Comparison of ENCODE assay signal across 8 cellular contexts in genomic region chr13:110819203-110820014, GRCh38.
DNase-seq lines count a peak whose midpoint lies in the region; ATAC-seq and TF ChIP-seq lines count a peak whose summit lies in the region.

No MANE protein-coding gene starts in this region.

- no peaks in the 10 kb centered on the region for H4K20me1 ChIP-seq in GM23338 (replicated peaks; ENCODE audit: insufficient read depth)

- TF ChIP-seq CTCF in GM23338 (conservative IDR thresholded peaks at IDR 0.05; ENCODE audit: low read depth in 2 of 2), result peak; percentile 98
- TF ChIP-seq CTCF in LNCaP clone FGC (IDR thresholded peaks at IDR 0.05; ENCODE audit: control insufficient read depth, extremely low read depth, insufficient read depth), result peak; percentile 78

- H2AFZ ChIP-seq in GM23338, result peak overlapping the region; percentile 98

- H3K27ac ChIP-seq in GM23338 (ENCODE audit: low read depth) (no peak overlapping the region), right cardiac atrium (ENCODE audit: low read length) (no peak overlapping the region)

- peaks cover 22% of the 10 kb centered on the region for H3K4me1 Mint-ChIP-seq in GM23338

- no peak overlapping the region for H3K27ac Mint-ChIP-seq in GM23338

- ATAC-seq in GM23338, result peak; percentile 94
- peak; percentile 86 to 94 for ATAC-seq in right cardiac atrium
- ATAC-seq in sciatic nerve, result peak; percentile 95
- no peak for ATAC-seq in GM21360 (IDR thresholded peaks at IDR 0.05; ENCODE audit: unreplicated experiment)

- H3K9me3 ChIP-seq in right cardiac atrium (ENCODE audit: control insufficient read depth, low read length), result no peaks in the 10 kb centered on the region

- peaks cover 7% of the 10 kb centered on the region for H3K27me3 Mint-ChIP-seq in GM23338 (ENCODE audit: insufficient read depth, low read depth, poor library complexity)

- H3K36me3 Mint-ChIP-seq in GM23338 (ENCODE audit: low read depth), result no peaks in the 10 kb centered on the region; the same call in 2 of the 3 replicates

- no peaks in the 10 kb centered on the region; the same call in 2 of the 3 replicates for H3K9me3 Mint-ChIP-seq in GM23338

- H3K4me3 ChIP-seq in GM23338 (no peak overlapping the region; the same call in 1 of the 2 replicates), LNCaP clone FGC (ENCODE audit: low read depth, low read length) (no peak overlapping the region), right cardiac atrium (ENCODE audit: low read length) (no peak overlapping the region)

- H3K79me2 ChIP-seq in GM23338 (replicated peaks; ENCODE audit: insufficient read depth), result no peaks in the 10 kb centered on the region

- peak overlapping the region; percentile 8; the same call in 1 of the 3 replicates for H3K4me3 Mint-ChIP-seq in GM23338

- H3K36me3 ChIP-seq in GM23338 (ENCODE audit: insufficient read depth), result no peaks in the 10 kb centered on the region; the same call in 1 of the 2 replicates

- peak; percentile 93 for DNase-seq in GM03348 (ENCODE audit: low spot score)
- DNase-seq in GM23338 (ENCODE audit: low spot score), result peak; percentile 86
- no peak for DNase-seq in LNCaP clone FGC (ENCODE audit: low read depth)
- peak; percentile 42 to 70 (median 59) for DNase-seq in T-helper 2 cell
- DNase-seq in amniotic stem cell (lab: John Stamatoyannopoulos, UW), result peak; percentile 5
- peak; percentile 77 to 91 (median 90) for DNase-seq in right cardiac atrium
- DNase-seq in sciatic nerve (ENCODE audit: low spot score), result peak; percentile 89

- WGBS in right cardiac atrium, result 26% methylated on average over 17 of the region's 17 CpGs

- no peaks in the 10 kb centered on the region for H3F3A ChIP-seq in GM23338 (replicated peaks; ENCODE audit: low read depth)

- H3K9me2 ChIP-seq in GM23338 (ENCODE audit: insufficient read depth), result no peaks in the 10 kb centered on the region

- intact Hi-C loops in right cardiac atrium (cut with DNase I), result loop anchor here in 3 of 4 donors (5.0 to 10.0 kb wide), 2 partner anchors 105 to 227 kb away; partner anchors contain the start of gene ING1 (in 1 of the 3)
- intact Hi-C loops in sciatic nerve (cut with DNase I), result no loop called here

- H3K4me2 ChIP-seq in GM23338, result peak overlapping the region; percentile 61

- H3K4me1 ChIP-seq in GM23338 (ENCODE audit: insufficient read depth), result no peaks in the 10 kb centered on the region; the same call in 1 of the 2 replicates
- no peaks in the 10 kb centered on the region for H3K4me1 ChIP-seq in right cardiac atrium (ENCODE audit: control insufficient read depth, insufficient read depth, low read length)

- no peaks in the 10 kb centered on the region for H3K27me3 ChIP-seq in GM23338 (ENCODE audit: insufficient read depth)
- H3K27me3 ChIP-seq in right cardiac atrium (ENCODE audit: control insufficient read depth, insufficient read depth), result no peaks in the 10 kb centered on the region

TF ChIP-seq in GM23338, 12 proteins besides CTCF, POLR2A, EP300 and RAD21:
- TF ChIP-seq ZNF462 (CRISPR knock-in tag; IDR thresholded peaks at IDR 0.05), result 0 out of 2 replicates have a peak, but pooled peaks have one; percentile 15
- 0 out of 2 replicates have a peak, but pooled peaks have one; percentile 27 for TF ChIP-seq CREB1 (CRISPR knock-in tag; IDR thresholded peaks at IDR 0.05; ENCODE audit: low read depth)
- TF ChIP-seq JUNB (IDR thresholded peaks at IDR 0.05; ENCODE audit: unreplicated experiment), result no peak
